ENCODE assay signal across 23 cellular contexts in the genomic region with DNA sequence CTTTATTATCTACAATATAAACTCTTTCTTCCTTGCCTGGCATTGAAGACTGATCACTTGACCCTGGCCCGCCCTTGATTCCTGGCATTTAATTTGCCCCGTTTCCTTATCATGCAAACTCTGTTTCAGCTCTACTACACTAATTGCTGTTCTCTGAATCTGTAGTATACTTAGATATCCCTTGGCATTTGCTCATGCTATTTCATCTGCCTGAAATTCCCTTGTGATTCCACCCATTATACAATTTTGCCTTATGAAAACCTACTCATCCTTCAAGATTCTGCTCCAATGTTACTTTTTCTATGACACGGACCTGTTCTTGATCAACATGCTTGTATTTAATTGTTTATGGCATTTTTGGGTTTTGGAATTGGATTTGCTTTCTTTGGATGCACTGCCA.
DNase-seq lines count a peak whose midpoint lies in the region; ATAC-seq, FAIRE-seq and TF ChIP-seq lines count a peak whose summit lies in the region.
"Had no signal": no experiment of that assay in that cellular context is flagged by ENCODE, and none has a peak within 500 bp of the region (broad histone marks: within the 10 kb centered on the region; RNA-seq: fewer than 3 reads in every experiment).

No MANE protein-coding gene starts in this region.

- H3K9me3 Mint-ChIP-seq in astrocyte (ENCODE audit: unreplicated experiment): peaks cover 4% of the 10 kb centered on the region

- no peaks in the 10 kb centered on the region for H3K79me2 ChIP-seq in astrocyte (ENCODE audit: insufficient read depth, low read length)

- H3K4me3 ChIP-seq in BE2C (ENCODE audit: low read depth, low read length) (no peak overlapping the region), astrocyte (ENCODE audit: insufficient read depth, low read depth, low read length) (no peak overlapping the region), fibroblast of mammary gland (ENCODE audit: control insufficient read depth, low read depth, low read length) (no peak overlapping the region), upper lobe of right lung (no peak overlapping the region)
- H3K4me3 ChIP-seq: A549, BLaER1, GM12878, GM23248 had no signal

- no peaks in the 10 kb centered on the region for H3K4me1 Mint-ChIP-seq in astrocyte (ENCODE audit: low read depth, unreplicated experiment)
- H3K4me1 Mint-ChIP-seq: CD14-positive monocyte; CD4-positive, alpha-beta memory T cell had no signal

- TF ChIP-seq CTCF in BE2C (IDR thresholded peaks at IDR 0.05; ENCODE audit: low read depth, low read length) (no peak), astrocyte (IDR thresholded peaks at IDR 0.05; ENCODE audit: insufficient read depth, low read depth, low read length) (no peak), fibroblast of mammary gland (conservative IDR thresholded peaks at IDR 0.05; ENCODE audit: control insufficient read depth, insufficient read depth, low read depth, low read length) (no peak), upper lobe of right lung (IDR thresholded peaks at IDR 0.05) (no peak)

- H4K20me1 ChIP-seq in astrocyte (ENCODE audit: insufficient read depth, low read length): no peaks in the 10 kb centered on the region
- H4K20me1 ChIP-seq: BLaER1 had no signal

- H3K27me3 ChIP-seq in BE2C: no peaks in the 10 kb centered on the region
- H3K27me3 ChIP-seq in astrocyte (ENCODE audit: insufficient read depth, low read length): no peaks in the 10 kb centered on the region
- H3K27me3 ChIP-seq in upper lobe of right lung: no peaks in the 10 kb centered on the region

- ATAC-seq in upper lobe of right lung: no peak
- ATAC-seq: A549, GM12878 had no signal

- no peaks in the 10 kb centered on the region for H3K4me1 ChIP-seq in BE2C
- H3K4me1 ChIP-seq in astrocyte (ENCODE audit: insufficient read depth, low read length): no peaks in the 10 kb centered on the region
- no peaks in the 10 kb centered on the region for H3K4me1 ChIP-seq in upper lobe of right lung
- H3K4me1 ChIP-seq: A549, BLaER1 had no signal

- no peak overlapping the region for H3K27ac ChIP-seq in astrocyte (ENCODE audit: low read depth, low read length)
- H3K27ac ChIP-seq in upper lobe of right lung: no peak overlapping the region
- H3K27ac ChIP-seq: 22Rv1, A549, BLaER1, GM23248, HL-60 had no signal

- no peak overlapping the region for H3K4me2 ChIP-seq in astrocyte (ENCODE audit: low read length)
- H3K4me2 ChIP-seq: A549, BLaER1 had no signal

- intact Hi-C loops in upper lobe of right lung (cut with DNase I): no loop called here

- H3K9ac ChIP-seq in astrocyte (ENCODE audit: low read length): no peak overlapping the region
- H3K9ac ChIP-seq: BLaER1, GM23248 had no signal

- H3K36me3 ChIP-seq in BE2C (no peaks in the 10 kb centered on the region), astrocyte (ENCODE audit: insufficient read depth, low read length) (no peaks in the 10 kb centered on the region), upper lobe of right lung (no peaks in the 10 kb centered on the region)
- H3K36me3 ChIP-seq: BLaER1 had no signal

- H2AFZ ChIP-seq in astrocyte (ENCODE audit: low read depth, low read length): no peak overlapping the region
- H2AFZ ChIP-seq: GM23248 had no signal

- DNase-seq in BE2C: peak; percentile 9
- DNase-seq in SK-N-DZ (ENCODE audit: low spot score): peak; percentile 83
- no peak for DNase-seq in astrocyte (ENCODE audit: low read depth)
- peak; percentile 7 for DNase-seq in fibroblast of mammary gland (ENCODE audit: low read depth)
- DNase-seq in upper lobe of right lung: no peak
- no peak for DNase-seq in HT-29 (ENCODE audit: low spot score)
- DNase-seq in activated naive CD4-positive, alpha-beta T cell (lab: John Stamatoyannopoulos, UW): no peak
- DNase-seq: AML-193; CD4-positive, alpha-beta memory T cell; DMS53; DND-41; EL; GM23248; HCEC 1CT; IMR-90 had no signal

- H3K4me3 Mint-ChIP-seq in astrocyte (ENCODE audit: unreplicated experiment): no peak overlapping the region
- H3K4me3 Mint-ChIP-seq: CD14-positive monocyte; CD4-positive, alpha-beta memory T cell had no signal

- H3K36me3 Mint-ChIP-seq in astrocyte (ENCODE audit: low read depth, unreplicated experiment): no peaks in the 10 kb centered on the region
- H3K36me3 Mint-ChIP-seq: CD14-positive monocyte; CD4-positive, alpha-beta memory T cell had no signal

- FAIRE-seq in astrocyte (lab: Jason Lieb, UNC): peak; percentile 93
- FAIRE-seq: GM12878, H54, HTR-8/SVneo had no signal

- H3K27me3 Mint-ChIP-seq in astrocyte (ENCODE audit: low read depth, unreplicated experiment): no peaks in the 10 kb centered on the region
- H3K27me3 Mint-ChIP-seq: CD4-positive, alpha-beta memory T cell had no signal

- H3K27ac Mint-ChIP-seq in astrocyte (ENCODE audit: unreplicated experiment): no peak overlapping the region
- H3K27ac Mint-ChIP-seq: CD4-positive, alpha-beta memory T cell had no signal

- H3K9me3 ChIP-seq in BE2C: no peaks in the 10 kb centered on the region
- no peaks in the 10 kb centered on the region for H3K9me3 ChIP-seq in astrocyte (ENCODE audit: insufficient read depth, low read depth, low read length)
- no peaks in the 10 kb centered on the region for H3K9me3 ChIP-seq in upper lobe of right lung
- H3K9me3 ChIP-seq: A549 had no signal

Comparison
In these comparisons a context has a peak if more than half of its experiments do, and no peak if none do; other contexts are left out.
1. DNase-seq: peak in BE2C (single experiment), SK-N-DZ (single experiment) and fibroblast of mammary gland (single experiment); none in astrocyte (single experiment), upper lobe of right lung (single experiment), HT-29 (single experiment) and activated naive CD4-positive, alpha-beta T cell (0 of 4).